ENCODE assay signal across 7 cellular contexts in genomic region chr10:14396441-14397048, GRCh38.
DNase-seq lines count a peak whose midpoint lies in the region; ATAC-seq and TF ChIP-seq lines count a peak whose summit lies in the region.

No MANE protein-coding gene starts in this region.

- no peaks in the 10 kb centered on the region; the same call in 1 of the 2 replicates for H3K9me3 ChIP-seq in SJCRH30 (replicated peaks)
- no peaks in the 10 kb centered on the region for H3K9me3 ChIP-seq in smooth muscle cell (replicated peaks; ENCODE audit: low read depth)
- H3K9me3 ChIP-seq in vagina = no peaks in the 10 kb centered on the region

- peak overlapping the region; percentile 78 for H3K27ac ChIP-seq in SJCRH30
- peak overlapping the region; percentile 90 for H3K27ac ChIP-seq in smooth muscle cell (ENCODE audit: low read depth)
- no peak overlapping the region for H3K27ac ChIP-seq in vagina

- intact Hi-C loops in vagina (cut with DNase I) = no loop called here

- H3K9ac ChIP-seq in smooth muscle cell (ENCODE audit: low read depth) = peak overlapping the region; percentile 41

- peak; percentile 53 for DNase-seq in H4 (ENCODE audit: low spot score)
- DNase-seq in SJCRH30 = peak; percentile 31 to 71
- DNase-seq in germinal center (ENCODE audit: low spot score) = peak; percentile 13
- no peak for DNase-seq in smooth muscle cell (lab: John Stamatoyannopoulos, UW; ENCODE audit: unreplicated experiment)
- no peak for DNase-seq in vagina (ENCODE audit: extremely low spot score in 2 of 2)

- peaks cover 15% of the 10 kb centered on the region for H3K4me1 ChIP-seq in SJCRH30
- peaks cover 5% of the 10 kb centered on the region for H3K4me1 ChIP-seq in smooth muscle cell (ENCODE audit: low read depth)
- H3K4me1 ChIP-seq in vagina = peaks cover 10% of the 10 kb centered on the region

- H3K27me3 ChIP-seq in SJCRH30 = no peaks in the 10 kb centered on the region
- H3K27me3 ChIP-seq in smooth muscle cell (ENCODE audit: low read depth) = no peaks in the 10 kb centered on the region
- no peaks in the 10 kb centered on the region for H3K27me3 ChIP-seq in vagina

- H3K79me2 ChIP-seq in smooth muscle cell (ENCODE audit: low read depth) = no peaks in the 10 kb centered on the region

- no peaks in the 10 kb centered on the region for H3K36me3 ChIP-seq in SJCRH30
- no peaks in the 10 kb centered on the region for H3K36me3 ChIP-seq in smooth muscle cell (ENCODE audit: low read depth)
- H3K36me3 ChIP-seq in vagina = no peaks in the 10 kb centered on the region

- 72% methylated on average over 7 of the region's 7 CpGs for WGBS in smooth muscle cell (ENCODE audit: low lambda C conversion rate)

- no peak for TF ChIP-seq POLR2A in vagina (IDR thresholded peaks at IDR 0.05)

- peaks cover 5% of the 10 kb centered on the region for H3F3A ChIP-seq in smooth muscle cell (ENCODE audit: low read depth)

- H3K4me3 ChIP-seq in SJCRH30 (no peak overlapping the region), smooth muscle cell (no peak overlapping the region), vagina (no peak overlapping the region)

- TF ChIP-seq CTCF in smooth muscle cell (IDR thresholded peaks at IDR 0.05; ENCODE audit: borderline replicate concordance, insufficient read depth, poor library complexity, severe bottlenecking) (peak; percentile 58), vagina (IDR thresholded peaks at IDR 0.05) (peak in 1 of 3 experiments; percentile 16)

- H3K4me2 ChIP-seq in smooth muscle cell = peak overlapping the region; percentile 28

- no peak for ATAC-seq in GM18861 (IDR thresholded peaks at IDR 0.05; ENCODE audit: unreplicated experiment)
- ATAC-seq in HG03039 (IDR thresholded peaks at IDR 0.05; ENCODE audit: unreplicated experiment) = no peak

- H4K20me1 ChIP-seq in smooth muscle cell (ENCODE audit: low read depth) = no peaks in the 10 kb centered on the region

- H2AFZ ChIP-seq in smooth muscle cell (ENCODE audit: low read depth) = no peak overlapping the region

Comparison
In these comparisons a context has a peak if more than half of its experiments do, and no peak if none do; other contexts are left out.
1. DNase-seq: peak in H4 (single experiment), SJCRH30 (2 of 2) and germinal center (single experiment); none in smooth muscle cell (single experiment) and vagina (0 of 2).